In the genomic region with DNA sequence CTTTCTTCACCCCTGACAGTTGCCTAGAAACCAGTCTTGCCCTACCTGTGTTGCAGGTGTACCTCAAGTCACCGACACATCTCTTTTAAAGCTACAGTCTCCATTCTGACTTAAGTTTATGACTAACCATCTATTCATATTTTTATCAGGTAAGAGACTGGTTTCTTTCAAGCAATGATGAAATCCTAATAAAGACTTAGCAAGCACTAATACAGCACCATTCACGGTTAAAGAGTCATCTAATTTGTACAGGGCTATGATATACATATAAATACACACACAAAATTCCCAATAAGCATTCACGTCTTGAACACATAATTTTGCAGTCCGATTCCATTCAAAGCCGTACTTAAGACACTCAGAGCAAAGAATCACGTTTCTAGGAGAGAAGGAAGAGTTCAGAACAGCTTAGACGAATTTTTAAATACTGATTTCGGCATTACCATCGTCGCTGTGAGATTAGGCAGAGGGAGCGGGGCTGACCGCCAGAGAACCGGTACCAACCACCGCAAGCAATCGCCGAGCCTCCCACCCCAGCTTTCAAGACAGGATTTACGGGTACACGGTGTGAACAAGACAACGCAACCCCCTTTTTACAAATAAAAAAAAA, we compare ENCODE assay signal across 2 cellular contexts.
TF ChIP-seq lines count a peak whose summit lies in the region.

No MANE protein-coding gene starts in this region.

TF ChIP-seq in GM12878, 131 proteins besides CTCF, POLR2A, EP300 and RAD21:
- no peak for TF ChIP-seq ATF7 (IDR thresholded peaks at IDR 0.05; ENCODE audit: low read depth)
- TF ChIP-seq RBBP5 (conservative IDR thresholded peaks at IDR 0.05) = no peak
- no peak for TF ChIP-seq KAT2A (conservative IDR thresholded peaks at IDR 0.05; ENCODE audit: control insufficient read depth, low read depth, low read length)
- no peak for TF ChIP-seq TBL1XR1 (IDR thresholded peaks at IDR 0.05; ENCODE audit: low read depth, low read length)
- TF ChIP-seq FOXK2 (IDR thresholded peaks at IDR 0.05) = no peak
- TF ChIP-seq, protein P1, sequence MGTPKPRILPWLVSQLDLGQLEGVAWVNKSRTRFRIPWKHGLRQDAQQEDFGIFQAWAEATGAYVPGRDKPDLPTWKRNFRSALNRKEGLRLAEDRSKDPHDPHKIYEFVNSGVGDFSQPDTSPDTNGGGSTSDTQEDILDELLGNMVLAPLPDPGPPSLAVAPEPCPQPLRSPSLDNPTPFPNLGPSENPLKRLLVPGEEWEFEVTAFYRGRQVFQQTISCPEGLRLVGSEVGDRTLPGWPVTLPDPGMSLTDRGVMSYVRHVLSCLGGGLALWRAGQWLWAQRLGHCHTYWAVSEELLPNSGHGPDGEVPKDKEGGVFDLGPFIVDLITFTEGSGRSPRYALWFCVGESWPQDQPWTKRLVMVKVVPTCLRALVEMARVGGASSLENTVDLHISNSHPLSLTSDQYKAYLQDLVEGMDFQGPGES (IDR thresholded peaks at IDR 0.05) = no peak
- TF ChIP-seq CBX3 (IDR thresholded peaks at IDR 0.05; ENCODE audit: borderline replicate concordance, low read depth) = no peak
- no peak for TF ChIP-seq EED (IDR thresholded peaks at IDR 0.05; ENCODE audit: low read depth)

TF ChIP-seq in HepG2, 621 proteins besides CTCF, POLR2A, EP300 and RAD21 (continues in another document):
- TF ChIP-seq ZNF121 (CRISPR knock-in tag; IDR thresholded peaks at IDR 0.05) (no peak), AHR (CRISPR knock-in tag; IDR thresholded peaks at IDR 0.05) (no peak), KDM5B (CRISPR knock-in tag; IDR thresholded peaks at IDR 0.05; ENCODE audit: borderline replicate concordance) (no peak), CBFB (CRISPR knock-in tag; IDR thresholded peaks at IDR 0.05) (no peak), PAF1 (CRISPR knock-in tag; IDR thresholded peaks at IDR 0.05) (peak; percentile 93), MED1 (CRISPR knock-in tag; IDR thresholded peaks at IDR 0.05) (0 out of 2 replicates have a peak, but pooled peaks have one; percentile 11), JUN (CRISPR knock-in tag; IDR thresholded peaks at IDR 0.05) (no peak), TCF12 (IDR thresholded peaks at IDR 0.05) (no peak), TCF12 (CRISPR knock-in tag; IDR thresholded peaks at IDR 0.05) (no peak), CCAR2 (optimal IDR thresholded peaks at IDR 0.05; ENCODE audit: low read depth, low read length) (no peak), ZSCAN12 (CRISPR knock-in tag; IDR thresholded peaks at IDR 0.05) (no peak), PCBP1 (IDR thresholded peaks at IDR 0.05; ENCODE audit: borderline replicate concordance, low read depth, low read length) (no peak), XBP1 (CRISPR knock-in tag; IDR thresholded peaks at IDR 0.05) (no peak), ZNF766 (CRISPR knock-in tag; IDR thresholded peaks at IDR 0.05; ENCODE audit: borderline replicate concordance) (no peak), ZKSCAN8 (CRISPR knock-in tag; IDR thresholded peaks at IDR 0.05; ENCODE audit: borderline replicate concordance) (no peak), ZNF296 (CRISPR knock-in tag; conservative IDR thresholded peaks at IDR 0.05) (no peak), CREM (IDR thresholded peaks at IDR 0.05) (0 out of 2 replicates have a peak, but pooled peaks have one; percentile 22), CREM (CRISPR knock-in tag; IDR thresholded peaks at IDR 0.05) (no peak), NCOA5 (CRISPR knock-in tag; IDR thresholded peaks at IDR 0.05) (no peak), JUND (CRISPR knock-in tag; IDR thresholded peaks at IDR 0.05) (no peak), CAMTA2 (CRISPR knock-in tag; IDR thresholded peaks at IDR 0.05; ENCODE audit: borderline replicate concordance) (no peak), POLR2AphosphoS5 (IDR thresholded peaks at IDR 0.05; ENCODE audit: low read depth, low read length) (peak; percentile 62), AKAP8 (CRISPR knock-in tag; IDR thresholded peaks at IDR 0.05) (peak; percentile 82; the same call in 1 of the 2 replicates), SMAD9 (CRISPR knock-in tag; IDR thresholded peaks at IDR 0.05) (no peak), PPARG (CRISPR knock-in tag; conservative IDR thresholded peaks at IDR 0.05) (no peak)
- TF ChIP-seq, protein P2, sequence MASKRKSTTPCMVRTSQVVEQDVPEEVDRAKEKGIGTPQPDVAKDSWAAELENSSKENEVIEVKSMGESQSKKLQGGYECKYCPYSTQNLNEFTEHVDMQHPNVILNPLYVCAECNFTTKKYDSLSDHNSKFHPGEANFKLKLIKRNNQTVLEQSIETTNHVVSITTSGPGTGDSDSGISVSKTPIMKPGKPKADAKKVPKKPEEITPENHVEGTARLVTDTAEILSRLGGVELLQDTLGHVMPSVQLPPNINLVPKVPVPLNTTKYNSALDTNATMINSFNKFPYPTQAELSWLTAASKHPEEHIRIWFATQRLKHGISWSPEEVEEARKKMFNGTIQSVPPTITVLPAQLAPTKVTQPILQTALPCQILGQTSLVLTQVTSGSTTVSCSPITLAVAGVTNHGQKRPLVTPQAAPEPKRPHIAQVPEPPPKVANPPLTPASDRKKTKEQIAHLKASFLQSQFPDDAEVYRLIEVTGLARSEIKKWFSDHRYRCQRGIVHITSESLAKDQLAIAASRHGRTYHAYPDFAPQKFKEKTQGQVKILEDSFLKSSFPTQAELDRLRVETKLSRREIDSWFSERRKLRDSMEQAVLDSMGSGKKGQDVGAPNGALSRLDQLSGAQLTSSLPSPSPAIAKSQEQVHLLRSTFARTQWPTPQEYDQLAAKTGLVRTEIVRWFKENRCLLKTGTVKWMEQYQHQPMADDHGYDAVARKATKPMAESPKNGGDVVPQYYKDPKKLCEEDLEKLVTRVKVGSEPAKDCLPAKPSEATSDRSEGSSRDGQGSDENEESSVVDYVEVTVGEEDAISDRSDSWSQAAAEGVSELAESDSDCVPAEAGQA (IDR thresholded peaks at IDR 0.05; ENCODE audit: low read depth) = no peak
- TF ChIP-seq, protein P2 (CRISPR knock-in tag; IDR thresholded peaks at IDR 0.05; ENCODE audit: borderline replicate concordance) = no peak
- TF ChIP-seq, protein P3, sequence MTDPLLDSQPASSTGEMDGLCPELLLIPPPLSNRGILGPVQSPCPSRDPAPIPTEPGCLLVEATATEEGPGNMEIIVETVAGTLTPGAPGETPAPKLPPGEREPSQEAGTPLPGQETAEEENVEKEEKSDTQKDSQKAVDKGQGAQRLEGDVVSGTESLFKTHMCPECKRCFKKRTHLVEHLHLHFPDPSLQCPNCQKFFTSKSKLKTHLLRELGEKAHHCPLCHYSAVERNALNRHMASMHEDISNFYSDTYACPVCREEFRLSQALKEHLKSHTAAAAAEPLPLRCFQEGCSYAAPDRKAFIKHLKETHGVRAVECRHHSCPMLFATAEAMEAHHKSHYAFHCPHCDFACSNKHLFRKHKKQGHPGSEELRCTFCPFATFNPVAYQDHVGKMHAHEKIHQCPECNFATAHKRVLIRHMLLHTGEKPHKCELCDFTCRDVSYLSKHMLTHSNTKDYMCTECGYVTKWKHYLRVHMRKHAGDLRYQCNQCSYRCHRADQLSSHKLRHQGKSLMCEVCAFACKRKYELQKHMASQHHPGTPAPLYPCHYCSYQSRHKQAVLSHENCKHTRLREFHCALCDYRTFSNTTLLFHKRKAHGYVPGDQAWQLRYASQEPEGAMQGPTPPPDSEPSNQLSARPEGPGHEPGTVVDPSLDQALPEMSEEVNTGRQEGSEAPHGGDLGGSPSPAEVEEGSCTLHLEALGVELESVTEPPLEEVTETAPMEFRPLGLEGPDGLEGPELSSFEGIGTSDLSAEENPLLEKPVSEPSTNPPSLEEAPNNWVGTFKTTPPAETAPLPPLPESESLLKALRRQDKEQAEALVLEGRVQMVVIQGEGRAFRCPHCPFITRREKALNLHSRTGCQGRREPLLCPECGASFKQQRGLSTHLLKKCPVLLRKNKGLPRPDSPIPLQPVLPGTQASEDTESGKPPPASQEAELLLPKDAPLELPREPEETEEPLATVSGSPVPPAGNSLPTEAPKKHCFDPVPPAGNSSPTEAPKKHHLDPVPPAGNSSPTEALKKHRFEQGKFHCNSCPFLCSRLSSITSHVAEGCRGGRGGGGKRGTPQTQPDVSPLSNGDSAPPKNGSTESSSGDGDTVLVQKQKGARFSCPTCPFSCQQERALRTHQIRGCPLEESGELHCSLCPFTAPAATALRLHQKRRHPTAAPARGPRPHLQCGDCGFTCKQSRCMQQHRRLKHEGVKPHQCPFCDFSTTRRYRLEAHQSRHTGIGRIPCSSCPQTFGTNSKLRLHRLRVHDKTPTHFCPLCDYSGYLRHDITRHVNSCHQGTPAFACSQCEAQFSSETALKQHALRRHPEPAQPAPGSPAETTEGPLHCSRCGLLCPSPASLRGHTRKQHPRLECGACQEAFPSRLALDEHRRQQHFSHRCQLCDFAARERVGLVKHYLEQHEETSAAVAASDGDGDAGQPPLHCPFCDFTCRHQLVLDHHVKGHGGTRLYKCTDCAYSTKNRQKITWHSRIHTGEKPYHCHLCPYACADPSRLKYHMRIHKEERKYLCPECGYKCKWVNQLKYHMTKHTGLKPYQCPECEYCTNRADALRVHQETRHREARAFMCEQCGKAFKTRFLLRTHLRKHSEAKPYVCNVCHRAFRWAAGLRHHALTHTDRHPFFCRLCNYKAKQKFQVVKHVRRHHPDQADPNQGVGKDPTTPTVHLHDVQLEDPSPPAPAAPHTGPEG (CRISPR knock-in tag; IDR thresholded peaks at IDR 0.05) = no peak
- TF ChIP-seq, protein P4, sequence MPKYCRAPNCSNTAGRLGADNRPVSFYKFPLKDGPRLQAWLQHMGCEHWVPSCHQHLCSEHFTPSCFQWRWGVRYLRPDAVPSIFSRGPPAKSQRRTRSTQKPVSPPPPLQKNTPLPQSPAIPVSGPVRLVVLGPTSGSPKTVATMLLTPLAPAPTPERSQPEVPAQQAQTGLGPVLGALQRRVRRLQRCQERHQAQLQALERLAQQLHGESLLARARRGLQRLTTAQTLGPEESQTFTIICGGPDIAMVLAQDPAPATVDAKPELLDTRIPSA (CRISPR knock-in tag; IDR thresholded peaks at IDR 0.05; ENCODE audit: borderline replicate concordance) = no peak
- TF ChIP-seq, protein P5, sequence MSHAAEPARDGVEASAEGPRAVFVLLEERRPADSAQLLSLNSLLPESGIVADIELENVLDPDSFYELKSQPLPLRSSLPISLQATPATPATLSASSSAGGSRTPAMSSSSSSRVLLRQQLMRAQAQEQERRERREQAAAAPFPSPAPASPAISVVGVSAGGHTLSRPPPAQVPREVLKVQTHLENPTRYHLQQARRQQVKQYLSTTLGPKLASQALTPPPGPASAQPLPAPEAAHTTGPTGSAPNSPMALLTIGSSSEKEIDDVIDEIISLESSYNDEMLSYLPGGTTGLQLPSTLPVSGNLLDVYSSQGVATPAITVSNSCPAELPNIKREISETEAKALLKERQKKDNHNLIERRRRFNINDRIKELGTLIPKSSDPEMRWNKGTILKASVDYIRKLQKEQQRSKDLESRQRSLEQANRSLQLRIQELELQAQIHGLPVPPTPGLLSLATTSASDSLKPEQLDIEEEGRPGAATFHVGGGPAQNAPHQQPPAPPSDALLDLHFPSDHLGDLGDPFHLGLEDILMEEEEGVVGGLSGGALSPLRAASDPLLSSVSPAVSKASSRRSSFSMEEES (CRISPR knock-in tag; IDR thresholded peaks at IDR 0.05) = no peak
- TF ChIP-seq, protein P6, sequence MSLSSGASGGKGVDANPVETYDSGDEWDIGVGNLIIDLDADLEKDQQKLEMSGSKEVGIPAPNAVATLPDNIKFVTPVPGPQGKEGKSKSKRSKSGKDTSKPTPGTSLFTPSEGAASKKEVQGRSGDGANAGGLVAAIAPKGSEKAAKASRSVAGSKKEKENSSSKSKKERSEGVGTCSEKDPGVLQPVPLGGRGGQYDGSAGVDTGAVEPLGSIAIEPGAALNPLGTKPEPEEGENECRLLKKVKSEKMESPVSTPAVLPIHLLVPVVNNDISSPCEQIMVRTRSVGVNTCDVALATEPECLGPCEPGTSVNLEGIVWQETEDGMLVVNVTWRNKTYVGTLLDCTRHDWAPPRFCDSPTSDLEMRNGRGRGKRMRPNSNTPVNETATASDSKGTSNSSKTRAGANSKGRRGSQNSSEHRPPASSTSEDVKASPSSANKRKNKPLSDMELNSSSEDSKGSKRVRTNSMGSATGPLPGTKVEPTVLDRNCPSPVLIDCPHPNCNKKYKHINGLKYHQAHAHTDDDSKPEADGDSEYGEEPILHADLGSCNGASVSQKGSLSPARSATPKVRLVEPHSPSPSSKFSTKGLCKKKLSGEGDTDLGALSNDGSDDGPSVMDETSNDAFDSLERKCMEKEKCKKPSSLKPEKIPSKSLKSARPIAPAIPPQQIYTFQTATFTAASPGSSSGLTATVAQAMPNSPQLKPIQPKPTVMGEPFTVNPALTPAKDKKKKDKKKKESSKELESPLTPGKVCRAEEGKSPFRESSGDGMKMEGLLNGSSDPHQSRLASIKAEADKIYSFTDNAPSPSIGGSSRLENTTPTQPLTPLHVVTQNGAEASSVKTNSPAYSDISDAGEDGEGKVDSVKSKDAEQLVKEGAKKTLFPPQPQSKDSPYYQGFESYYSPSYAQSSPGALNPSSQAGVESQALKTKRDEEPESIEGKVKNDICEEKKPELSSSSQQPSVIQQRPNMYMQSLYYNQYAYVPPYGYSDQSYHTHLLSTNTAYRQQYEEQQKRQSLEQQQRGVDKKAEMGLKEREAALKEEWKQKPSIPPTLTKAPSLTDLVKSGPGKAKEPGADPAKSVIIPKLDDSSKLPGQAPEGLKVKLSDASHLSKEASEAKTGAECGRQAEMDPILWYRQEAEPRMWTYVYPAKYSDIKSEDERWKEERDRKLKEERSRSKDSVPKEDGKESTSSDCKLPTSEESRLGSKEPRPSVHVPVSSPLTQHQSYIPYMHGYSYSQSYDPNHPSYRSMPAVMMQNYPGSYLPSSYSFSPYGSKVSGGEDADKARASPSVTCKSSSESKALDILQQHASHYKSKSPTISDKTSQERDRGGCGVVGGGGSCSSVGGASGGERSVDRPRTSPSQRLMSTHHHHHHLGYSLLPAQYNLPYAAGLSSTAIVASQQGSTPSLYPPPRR (CRISPR knock-in tag; IDR thresholded peaks at IDR 0.05; ENCODE audit: borderline replicate concordance) = no peak
- TF ChIP-seq, protein P7, sequence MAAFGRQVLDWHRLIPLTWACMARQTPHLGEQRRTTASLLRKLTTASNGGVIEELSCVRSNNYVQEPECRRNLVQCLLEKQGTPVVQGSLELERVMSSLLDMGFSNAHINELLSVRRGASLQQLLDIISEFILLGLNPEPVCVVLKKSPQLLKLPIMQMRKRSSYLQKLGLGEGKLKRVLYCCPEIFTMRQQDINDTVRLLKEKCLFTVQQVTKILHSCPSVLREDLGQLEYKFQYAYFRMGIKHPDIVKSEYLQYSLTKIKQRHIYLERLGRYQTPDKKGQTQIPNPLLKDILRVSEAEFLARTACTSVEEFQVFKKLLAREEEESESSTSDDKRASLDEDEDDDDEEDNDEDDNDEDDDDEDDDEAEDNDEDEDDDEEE (CRISPR knock-in tag; IDR thresholded peaks at IDR 0.05) = no peak
